Comparison of ENCODE assay signal across 1 cellular context in the genomic region with DNA sequence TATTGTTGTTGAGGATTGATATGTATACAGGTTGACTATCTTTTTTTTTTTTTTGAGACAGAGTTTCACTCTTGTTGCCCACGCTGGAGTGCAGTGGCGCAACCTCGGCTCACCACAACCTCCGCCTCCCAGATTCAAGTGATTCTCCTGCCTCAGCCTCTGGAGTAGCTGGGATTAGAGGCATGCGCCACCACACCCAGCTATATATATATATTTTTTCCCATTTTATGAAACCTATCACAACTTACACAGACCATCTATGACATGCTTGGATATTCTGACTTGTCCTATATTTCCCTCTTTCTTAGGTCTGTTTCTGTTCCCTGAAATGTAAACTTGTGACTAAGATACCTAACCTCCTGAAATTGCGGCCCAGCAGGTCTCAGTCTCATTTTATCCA.
TF ChIP-seq lines count a peak whose summit lies in the region.

No MANE protein-coding gene starts in this region.

TF ChIP-seq in HEK293, 187 proteins besides CTCF, POLR2A, EP300 and RAD21 (continued from another document):
- no peak for TF ChIP-seq ZNF266 (tag by site-specific recombination; IDR thresholded peaks at IDR 0.05; ENCODE audit: low read depth)
- TF ChIP-seq, protein P1, sequence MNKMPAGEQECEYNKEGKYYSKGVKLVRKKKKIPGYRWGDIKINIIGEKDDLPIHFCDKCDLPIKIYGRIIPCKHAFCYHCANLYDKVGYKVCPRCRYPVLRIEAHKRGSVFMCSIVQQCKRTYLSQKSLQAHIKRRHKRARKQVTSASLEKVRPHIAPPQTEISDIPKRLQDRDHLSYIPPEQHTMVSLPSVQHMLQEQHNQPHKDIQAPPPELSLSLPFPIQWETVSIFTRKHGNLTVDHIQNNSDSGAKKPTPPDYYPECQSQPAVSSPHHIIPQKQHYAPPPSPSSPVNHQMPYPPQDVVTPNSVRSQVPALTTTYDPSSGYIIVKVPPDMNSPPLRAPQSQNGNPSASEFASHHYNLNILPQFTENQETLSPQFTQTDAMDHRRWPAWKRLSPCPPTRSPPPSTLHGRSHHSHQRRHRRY (tag by site-specific recombination; IDR thresholded peaks at IDR 0.05) = no peak
- TF ChIP-seq ZNF792 (tag by site-specific recombination; IDR thresholded peaks at IDR 0.05) = no peak
- no peak for TF ChIP-seq ZNF140 (tag by site-specific recombination; IDR thresholded peaks at IDR 0.05)
- TF ChIP-seq ZNF510 (tag by site-specific recombination; IDR thresholded peaks at IDR 0.05; ENCODE audit: insufficient replicate concordance) = peak; percentile 23
- no peak for TF ChIP-seq ZNF529 (tag by site-specific recombination; IDR thresholded peaks at IDR 0.05; ENCODE audit: insufficient replicate concordance)
- TF ChIP-seq KLF1 (tag by site-specific recombination; IDR thresholded peaks at IDR 0.05) = no peak
- TF ChIP-seq SETDB1 (IDR thresholded peaks at IDR 0.05; ENCODE audit: insufficient read length, low read length) = peak; percentile 98
- TF ChIP-seq ZEB2 (tag by site-specific recombination; IDR thresholded peaks at IDR 0.05) = no peak
- TF ChIP-seq ZNF214 (tag by site-specific recombination; IDR thresholded peaks at IDR 0.05; ENCODE audit: borderline replicate concordance) = no peak
- TF ChIP-seq ZNF777 (tag by site-specific recombination; IDR thresholded peaks at IDR 0.05; ENCODE audit: borderline replicate concordance) = no peak
- TF ChIP-seq, protein P2, sequence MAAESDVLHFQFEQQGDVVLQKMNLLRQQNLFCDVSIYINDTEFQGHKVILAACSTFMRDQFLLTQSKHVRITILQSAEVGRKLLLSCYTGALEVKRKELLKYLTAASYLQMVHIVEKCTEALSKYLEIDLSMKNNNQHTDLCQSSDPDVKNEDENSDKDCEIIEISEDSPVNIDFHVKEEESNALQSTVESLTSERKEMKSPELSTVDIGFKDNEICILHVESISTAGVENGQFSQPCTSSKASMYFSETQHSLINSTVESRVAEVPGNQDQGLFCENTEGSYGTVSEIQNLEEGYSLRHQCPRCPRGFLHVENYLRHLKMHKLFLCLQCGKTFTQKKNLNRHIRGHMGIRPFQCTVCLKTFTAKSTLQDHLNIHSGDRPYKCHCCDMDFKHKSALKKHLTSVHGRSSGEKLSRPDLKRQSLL (tag by site-specific recombination; IDR thresholded peaks at IDR 0.05) = no peak
- TF ChIP-seq ZXDB (tag by site-specific recombination; IDR thresholded peaks at IDR 0.05) = no peak
- no peak for TF ChIP-seq ZNF211 (tag by site-specific recombination; IDR thresholded peaks at IDR 0.05; ENCODE audit: low read depth)
- TF ChIP-seq ZNF776 (tag by site-specific recombination; IDR thresholded peaks at IDR 0.05; ENCODE audit: borderline replicate concordance) = no peak
- TF ChIP-seq, protein P3, sequence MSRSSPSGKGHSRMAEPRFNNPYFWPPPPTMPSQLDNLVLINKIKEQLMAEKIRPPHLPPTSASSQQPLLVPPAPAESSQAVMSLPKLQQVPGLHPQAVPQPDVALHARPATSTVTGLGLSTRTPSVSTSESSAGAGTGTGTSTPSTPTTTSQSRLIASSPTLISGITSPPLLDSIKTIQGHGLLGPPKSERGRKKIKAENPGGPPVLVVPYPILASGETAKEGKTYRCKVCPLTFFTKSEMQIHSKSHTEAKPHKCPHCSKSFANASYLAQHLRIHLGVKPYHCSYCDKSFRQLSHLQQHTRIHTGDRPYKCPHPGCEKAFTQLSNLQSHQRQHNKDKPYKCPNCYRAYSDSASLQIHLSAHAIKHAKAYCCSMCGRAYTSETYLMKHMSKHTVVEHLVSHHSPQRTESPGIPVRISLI (tag by site-specific recombination; IDR thresholded peaks at IDR 0.05) = peak; percentile 67; the same call in 1 of the 2 replicates
- TF ChIP-seq ZNF501 (tag by site-specific recombination; IDR thresholded peaks at IDR 0.05) = no peak
- no peak for TF ChIP-seq ZNF366 (tag by site-specific recombination; conservative IDR thresholded peaks at IDR 0.05)
- TF ChIP-seq OSR2 (tag by site-specific recombination; IDR thresholded peaks at IDR 0.05) = no peak
- no peak for TF ChIP-seq ZNF548 (tag by site-specific recombination; IDR thresholded peaks at IDR 0.05)
- TF ChIP-seq SP3 (tag by site-specific recombination; IDR thresholded peaks at IDR 0.05) = no peak
- TF ChIP-seq EGR2 (tag by site-specific recombination; IDR thresholded peaks at IDR 0.05; ENCODE audit: low read depth) = no peak
- no peak for TF ChIP-seq KLF16 (tag by site-specific recombination; IDR thresholded peaks at IDR 0.05)
- TF ChIP-seq ZNF292 (tag by site-specific recombination; IDR thresholded peaks at IDR 0.05; ENCODE audit: borderline replicate concordance, low read depth) = no peak
- TF ChIP-seq ZBTB10 (tag by site-specific recombination; IDR thresholded peaks at IDR 0.05) = no peak
- no peak for TF ChIP-seq ZNF354C (tag by site-specific recombination; IDR thresholded peaks at IDR 0.05; ENCODE audit: borderline replicate concordance, low read depth)
- TF ChIP-seq, protein P4, sequence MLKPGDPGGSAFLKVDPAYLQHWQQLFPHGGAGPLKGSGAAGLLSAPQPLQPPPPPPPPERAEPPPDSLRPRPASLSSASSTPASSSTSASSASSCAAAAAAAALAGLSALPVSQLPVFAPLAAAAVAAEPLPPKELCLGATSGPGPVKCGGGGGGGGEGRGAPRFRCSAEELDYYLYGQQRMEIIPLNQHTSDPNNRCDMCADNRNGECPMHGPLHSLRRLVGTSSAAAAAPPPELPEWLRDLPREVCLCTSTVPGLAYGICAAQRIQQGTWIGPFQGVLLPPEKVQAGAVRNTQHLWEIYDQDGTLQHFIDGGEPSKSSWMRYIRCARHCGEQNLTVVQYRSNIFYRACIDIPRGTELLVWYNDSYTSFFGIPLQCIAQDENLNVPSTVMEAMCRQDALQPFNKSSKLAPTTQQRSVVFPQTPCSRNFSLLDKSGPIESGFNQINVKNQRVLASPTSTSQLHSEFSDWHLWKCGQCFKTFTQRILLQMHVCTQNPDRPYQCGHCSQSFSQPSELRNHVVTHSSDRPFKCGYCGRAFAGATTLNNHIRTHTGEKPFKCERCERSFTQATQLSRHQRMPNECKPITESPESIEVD (tag by site-specific recombination; IDR thresholded peaks at IDR 0.05) = no peak
- TF ChIP-seq, protein P5, sequence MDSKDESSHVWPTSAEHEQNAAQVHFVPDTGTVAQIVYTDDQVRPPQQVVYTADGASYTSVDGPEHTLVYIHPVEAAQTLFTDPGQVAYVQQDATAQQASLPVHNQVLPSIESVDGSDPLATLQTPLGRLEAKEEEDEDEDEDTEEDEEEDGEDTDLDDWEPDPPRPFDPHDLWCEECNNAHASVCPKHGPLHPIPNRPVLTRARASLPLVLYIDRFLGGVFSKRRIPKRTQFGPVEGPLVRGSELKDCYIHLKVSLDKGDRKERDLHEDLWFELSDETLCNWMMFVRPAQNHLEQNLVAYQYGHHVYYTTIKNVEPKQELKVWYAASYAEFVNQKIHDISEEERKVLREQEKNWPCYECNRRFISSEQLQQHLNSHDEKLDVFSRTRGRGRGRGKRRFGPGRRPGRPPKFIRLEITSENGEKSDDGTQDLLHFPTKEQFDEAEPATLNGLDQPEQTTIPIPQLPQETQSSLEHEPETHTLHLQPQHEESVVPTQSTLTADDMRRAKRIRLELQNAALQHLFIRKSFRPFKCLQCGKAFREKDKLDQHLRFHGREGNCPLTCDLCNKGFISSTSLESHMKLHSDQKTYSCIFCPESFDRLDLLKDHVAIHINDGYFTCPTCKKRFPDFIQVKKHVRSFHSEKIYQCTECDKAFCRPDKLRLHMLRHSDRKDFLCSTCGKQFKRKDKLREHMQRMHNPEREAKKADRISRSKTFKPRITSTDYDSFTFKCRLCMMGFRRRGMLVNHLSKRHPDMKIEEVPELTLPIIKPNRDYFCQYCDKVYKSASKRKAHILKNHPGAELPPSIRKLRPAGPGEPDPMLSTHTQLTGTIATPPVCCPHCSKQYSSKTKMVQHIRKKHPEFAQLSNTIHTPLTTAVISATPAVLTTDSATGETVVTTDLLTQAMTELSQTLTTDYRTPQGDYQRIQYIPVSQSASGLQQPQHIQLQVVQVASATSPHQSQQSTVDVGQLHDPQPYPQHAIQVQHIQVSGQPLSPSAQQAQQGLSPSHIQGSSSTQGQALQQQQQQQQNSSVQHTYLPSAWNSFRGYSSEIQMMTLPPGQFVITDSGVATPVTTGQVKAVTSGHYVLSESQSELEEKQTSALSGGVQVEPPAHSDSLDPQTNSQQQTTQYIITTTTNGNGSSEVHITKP (tag by site-specific recombination; IDR thresholded peaks at IDR 0.05) = no peak
- no peak for TF ChIP-seq KLF7 (tag by site-specific recombination; IDR thresholded peaks at IDR 0.05; ENCODE audit: borderline replicate concordance)
- TF ChIP-seq ZNF558 (tag by site-specific recombination; IDR thresholded peaks at IDR 0.05) = peak; percentile 72; the same call in 1 of the 2 replicates
- no peak for TF ChIP-seq ZNF660 (tag by site-specific recombination; IDR thresholded peaks at IDR 0.05)
TF ChIP-seq in HEK293: peak in this region for 11.
